8 cellular contexts compared by ENCODE assay signal in genomic region chr15:34039506-34040123, GRCh38. TPM values are rescaled to one million over a fixed set of nuclear protein-coding genes. Genes with fewer than 3 reads are reported as not detected.
DNase-seq lines count a peak whose midpoint lies in the region; ATAC-seq, FAIRE-seq and TF ChIP-seq lines count a peak whose summit lies in the region.

No MANE protein-coding gene starts in this region.

- no peaks in the 10 kb centered on the region for H3K9me3 Mint-ChIP-seq in CD4-positive, alpha-beta T cell
- no peaks in the 10 kb centered on the region for H3K9me3 Mint-ChIP-seq in stimulated activated naive CD8-positive, alpha-beta T cell treated with anti-CD3 and anti-CD28 coated beads, Interleukin-15, Interleukin-2, amounts not matched to agents 100 ng/mL and 50 ng/mL, for 24 hours

- peaks cover 4% of the 10 kb centered on the region for H3K36me3 Mint-ChIP-seq in CD4-positive, alpha-beta T cell (ENCODE audit: low read depth)
- no peaks in the 10 kb centered on the region for H3K36me3 Mint-ChIP-seq in stimulated activated naive CD8-positive, alpha-beta T cell treated with anti-CD3 and anti-CD28 coated beads, Interleukin-15, Interleukin-2, amounts not matched to agents 100 ng/mL and 50 ng/mL, for 24 hours (ENCODE audit: low read depth)

- H3K4me1 ChIP-seq in NT2/D1 (ENCODE audit: insufficient read depth, insufficient read length): no peaks in the 10 kb centered on the region

- H3K36me3 ChIP-seq in NT2/D1 (ENCODE audit: insufficient read depth, insufficient read length, low read length): no peaks in the 10 kb centered on the region

- no peaks in the 10 kb centered on the region for H3K27me3 ChIP-seq in CD4-positive, alpha-beta T cell (ENCODE audit: control insufficient read depth, insufficient read depth, low read length)
- H3K27me3 ChIP-seq in NT2/D1 (ENCODE audit: insufficient read depth, insufficient read length): no peaks in the 10 kb centered on the region

- intact Hi-C loops in CD4-positive, alpha-beta T cell (cut with DNase I, micrococcal nuclease): loop anchor here (2.0 to 10.0 kb wide), 6 partner anchors 61 to 948 kb away; partner anchors contain the start of genes EMC7 (in 2 of the 2), NOP10 (in 1 of the 2), NUTM1 (in 1 of the 2) and PGBD4 (in 1 of the 2)

- peak overlapping the region; percentile 71 for H3K4me3 ChIP-seq in NT2/D1 (ENCODE audit: insufficient read length, low read depth)

- CTCF ChIA-PET in CD4-positive, alpha-beta T cell (lab: Charles Lee): no interaction called here

- H3K9ac ChIP-seq in NT2/D1 (ENCODE audit: insufficient read length, low read depth): peak overlapping the region; percentile 32

- no peak overlapping the region for H3K27ac ChIP-seq in CD4-positive, alpha-beta T cell (ENCODE audit: low read depth, low read length)

- POLR2A ChIA-PET in CD4-positive, alpha-beta T cell (lab: Charles Lee): interaction anchor here (0.7 to 2.5 kb wide), 10 partner anchors 10 to 949 kb away, joined by 3 to 32 read pairs (median 4); partner anchors contain the start of genes EMC7, GOLGA8B, KATNBL1 and LPCAT4

- FAIRE-seq in RCC 7860 (lab: Jason Lieb, UNC): no peak

- H3K27ac Mint-ChIP-seq in CD4-positive, alpha-beta T cell: peak overlapping the region; percentile 89
- peak overlapping the region; percentile 96 for H3K27ac Mint-ChIP-seq in stimulated activated naive CD8-positive, alpha-beta T cell treated with anti-CD3 and anti-CD28 coated beads, Interleukin-15, Interleukin-2, amounts not matched to agents 100 ng/mL and 50 ng/mL, for 24 hours

- no peaks in the 10 kb centered on the region for H3K9me3 ChIP-seq in CD4-positive, alpha-beta T cell (ENCODE audit: control insufficient read depth, low read length)
- no peaks in the 10 kb centered on the region for H3K9me3 ChIP-seq in NT2/D1 (ENCODE audit: insufficient read depth, low read length)

- TF ChIP-seq CTCF in CD4-positive, alpha-beta T cell (IDR thresholded peaks at IDR 0.05): no peak

- no peak for DNase-seq in CD4-positive, alpha-beta T cell
- DNase-seq in NT2/D1 (ENCODE audit: low read depth, low spot score): no peak
- peak; percentile 29 for DNase-seq in astrocyte of the hippocampus (ENCODE audit: low read depth, low spot score)
- peak; percentile 33 for DNase-seq in medulla oblongata (ENCODE audit: extremely low spot score)
- no peak for DNase-seq in RCC 7860 (ENCODE audit: low spot score)
- no peak for DNase-seq in NCI-H2029 treated with DMSO at 0.1 percent for 48 hours (lab: John Stamatoyannopoulos, UW)

- H3K4me1 Mint-ChIP-seq in CD4-positive, alpha-beta T cell (ENCODE audit: low read depth): peaks cover 20% of the 10 kb centered on the region
- H3K4me1 Mint-ChIP-seq in stimulated activated naive CD8-positive, alpha-beta T cell treated with anti-CD3 and anti-CD28 coated beads, Interleukin-15, Interleukin-2, amounts not matched to agents 100 ng/mL and 50 ng/mL, for 24 hours (ENCODE audit: low read depth): peaks cover 28% of the 10 kb centered on the region

- H3K27me3 Mint-ChIP-seq in CD4-positive, alpha-beta T cell: no peaks in the 10 kb centered on the region
- H3K27me3 Mint-ChIP-seq in stimulated activated naive CD8-positive, alpha-beta T cell treated with anti-CD3 and anti-CD28 coated beads, Interleukin-15, Interleukin-2, amounts not matched to agents 100 ng/mL and 50 ng/mL, for 24 hours: no peaks in the 10 kb centered on the region

- peak overlapping the region; percentile 85 for H3K4me3 Mint-ChIP-seq in CD4-positive, alpha-beta T cell
- H3K4me3 Mint-ChIP-seq in stimulated activated naive CD8-positive, alpha-beta T cell treated with anti-CD3 and anti-CD28 coated beads, Interleukin-15, Interleukin-2, amounts not matched to agents 100 ng/mL and 50 ng/mL, for 24 hours: peak overlapping the region; percentile 86

- ATAC-seq in CD4-positive, alpha-beta T cell (ENCODE audit: poor library complexity): peak; percentile 22
- ATAC-seq in GM21526 (IDR thresholded peaks at IDR 0.05; ENCODE audit: low FRiP score, unreplicated experiment): peak; percentile 38

RNA-seq across cellular contexts. Expression of gene AVEN, which starts 0.6 kb away (rescaled TPM):
- total RNA-seq in CD4-positive, alpha-beta T cell: 1 to 10 TPM; 4.5 to 4.9 TPM

Comparison
In these comparisons a context has a peak if more than half of its experiments do, and no peak if none do; other contexts are left out.
1. DNase-seq: peak in astrocyte of the hippocampus (single experiment) and medulla oblongata (single experiment); none in CD4-positive, alpha-beta T cell (0 of 10), NT2/D1 (single experiment), RCC 7860 (single experiment) and NCI-H2029 treated with DMSO at 0.1 percent for 48 hours (single experiment).